11 cellular contexts compared by ENCODE assay signal in genomic region chr10:30182191-30183075, GRCh38.
DNase-seq lines count a peak whose midpoint lies in the region; ATAC-seq and TF ChIP-seq lines count a peak whose summit lies in the region.
"Had no signal": no experiment of that assay in that cellular context is flagged by ENCODE, and none has a peak within 500 bp of the region (broad histone marks: within the 10 kb centered on the region; RNA-seq: fewer than 3 reads in every experiment).

No MANE protein-coding gene starts in this region.

- no peak overlapping the region for H3K4me3 ChIP-seq in skeletal muscle satellite cell (ENCODE audit: low read length)
- H3K4me3 ChIP-seq: gastrocnemius medialis had no signal

- no peaks in the 10 kb centered on the region for H3K27me3 ChIP-seq in foreskin keratinocyte
- no peaks in the 10 kb centered on the region for H3K27me3 ChIP-seq in skeletal muscle satellite cell (ENCODE audit: control insufficient read depth, insufficient read depth, low read length)

- no peaks in the 10 kb centered on the region for H3K36me3 ChIP-seq in skeletal muscle satellite cell (ENCODE audit: insufficient read depth, low read length)
- H3K36me3 ChIP-seq: gastrocnemius medialis had no signal

- DNase-seq in GM03348 (ENCODE audit: low spot score): peak; percentile 91
- peak; percentile 31 for DNase-seq in T1000 (lab: John Stamatoyannopoulos, UW)
- DNase-seq in foreskin keratinocyte: peak; percentile 23 to 74
- DNase-seq in stimulated activated CD8-positive, alpha-beta memory T cell treated with anti-CD3 and anti-CD28 coated beads, Interleukin-4, amount 100 ng/mL, for 48 hours: no peak
- no peak for DNase-seq in NOMO-1 treated with dmso at 0.1 percent for 144 hours (lab: John Stamatoyannopoulos, UW; ENCODE audit: unreplicated experiment)
- no peak for DNase-seq in NCI-H1930 (lab: John Stamatoyannopoulos, UW)
- DNase-seq: gastrocnemius medialis, MM.1S, substantia nigra had no signal

- H3K9me3 ChIP-seq in skeletal muscle satellite cell (replicated peaks; ENCODE audit: low read length): no peaks in the 10 kb centered on the region
- H3K9me3 ChIP-seq: gastrocnemius medialis had no signal

- H3K4me2 ChIP-seq in skeletal muscle satellite cell (ENCODE audit: low read length): peak overlapping the region; percentile 31

- H3K4me1 ChIP-seq in foreskin keratinocyte (no peaks in the 10 kb centered on the region), skeletal muscle satellite cell (ENCODE audit: control insufficient read depth, insufficient read depth, low read length) (peaks cover 40% of the 10 kb centered on the region)

- ATAC-seq in foreskin keratinocyte (peak; percentile 77), GM19324 (IDR thresholded peaks at IDR 0.05; ENCODE audit: low FRiP score, unreplicated experiment) (no peak)

- TF ChIP-seq CTCF in foreskin keratinocyte (conservative IDR thresholded peaks at IDR 0.05): no peak

- peak overlapping the region; percentile 42 for H3K9ac ChIP-seq in skeletal muscle satellite cell (ENCODE audit: low read depth, low read length)

- H3K27ac ChIP-seq in foreskin keratinocyte: no peak overlapping the region

Comparison
In these comparisons a context has a peak if more than half of its experiments do, and no peak if none do; other contexts are left out.
1. DNase-seq: peak in GM03348 (single experiment), T1000 (single experiment) and foreskin keratinocyte (2 of 2); none in stimulated activated CD8-positive, alpha-beta memory T cell treated with anti-CD3 and anti-CD28 coated beads, Interleukin-4, amount 100 ng/mL, for 48 hours (single experiment), NOMO-1 treated with dmso at 0.1 percent for 144 hours (single experiment) and NCI-H1930 (0 of 2).